In genomic region chr19:34397853-34398252, GRCh38 we compare ENCODE assay signal across 1 cellular context.
TF ChIP-seq lines count a peak whose summit lies in the region.

No MANE protein-coding gene starts in this region.

TF ChIP-seq in A549, 52 proteins besides CTCF, POLR2A, EP300 and RAD21 (continued from another document):
- TF ChIP-seq REST (IDR thresholded peaks at IDR 0.05), result no peak
- no peak for TF ChIP-seq E2F6 (IDR thresholded peaks at IDR 0.05; ENCODE audit: borderline replicate concordance, low read depth)
- no peak for TF ChIP-seq BHLHE40 (IDR thresholded peaks at IDR 0.05; ENCODE audit: low read depth, low read length)
- TF ChIP-seq ZFP36 (IDR thresholded peaks at IDR 0.05; ENCODE audit: borderline replicate concordance, partially characterized antibody), result no peak
- no peak for TF ChIP-seq ZNF302 (CRISPR knock-in tag; IDR thresholded peaks at IDR 0.05)
- TF ChIP-seq ESRRA (IDR thresholded peaks at IDR 0.05; ENCODE audit: borderline replicate concordance, low read length), result no peak
- TF ChIP-seq RFX5 (IDR thresholded peaks at IDR 0.05), result no peak
- no peak for TF ChIP-seq ZC3H11A (IDR thresholded peaks at IDR 0.05)
- TF ChIP-seq GATA3 (IDR thresholded peaks at IDR 0.05; ENCODE audit: borderline replicate concordance), result no peak
- no peak for TF ChIP-seq SREBF2 (IDR thresholded peaks at IDR 0.05)
- no peak for TF ChIP-seq CBX8 (IDR thresholded peaks at IDR 0.05)
